ENCODE assay signal across 8 cellular contexts in the genomic region with DNA sequence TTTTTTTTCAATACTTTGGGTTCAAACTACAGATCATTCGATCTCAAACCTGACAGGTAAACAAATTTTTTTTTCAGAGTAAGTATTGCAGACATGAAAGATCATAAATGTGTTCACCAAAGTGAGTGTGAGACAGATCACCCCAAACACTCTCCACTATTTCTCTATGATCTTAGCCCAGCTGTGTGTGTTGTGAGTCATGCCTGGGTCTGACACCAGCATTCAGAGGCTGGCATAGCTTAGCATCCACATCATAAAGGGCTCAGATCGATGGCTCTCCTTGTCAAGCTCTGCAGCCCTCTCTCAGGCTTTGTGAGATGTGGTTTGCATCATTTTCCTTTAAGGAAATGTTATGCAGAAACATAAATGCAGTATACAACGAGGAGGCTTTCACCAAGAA.
DNase-seq lines count a peak whose midpoint lies in the region; ATAC-seq and TF ChIP-seq lines count a peak whose summit lies in the region.

No MANE protein-coding gene starts in this region.

- H3K9me3 ChIP-seq in MG63 = no peaks in the 10 kb centered on the region

- no peaks in the 10 kb centered on the region for H3K36me3 ChIP-seq in MG63

- DNase-seq in DMS53 (lab: John Stamatoyannopoulos, UW) (peak; percentile 88), MG63 (peak; percentile 67), cardiac fibroblast (ENCODE audit: low read depth in 2 of 2) (peak; percentile 60 to 73), myocyte (ENCODE audit: low read depth) (peak; percentile 63), COR-L47 (lab: John Stamatoyannopoulos, UW) (no peak)
- DNase-seq in activated CD8-positive, alpha-beta memory T cell treated with anti-CD3 and anti-CD28 coated beads, Interleukin-2, amount 50 U/mL, for 4 hours = no peak

- no peaks in the 10 kb centered on the region for H3K27me3 ChIP-seq in MG63

- TF ChIP-seq CTCF in cardiac fibroblast (IDR thresholded peaks at IDR 0.05; ENCODE audit: low read depth, low read length) = no peak

- no peak overlapping the region for H3K4me3 ChIP-seq in MG63
- no peak overlapping the region for H3K4me3 ChIP-seq in cardiac fibroblast (replicated peaks in 1 of 2; ENCODE audit: low read depth in 2 of 2, low read length in 2 of 2)

- ATAC-seq in HG02938 (IDR thresholded peaks at IDR 0.05; ENCODE audit: unreplicated experiment) (no peak), GM18520 (IDR thresholded peaks at IDR 0.05; ENCODE audit: unreplicated experiment) (no peak)

Comparison
In these comparisons a context has a peak if more than half of its experiments do, and no peak if none do; other contexts are left out.
1. DNase-seq: peak in DMS53 (single experiment), MG63 (single experiment), cardiac fibroblast (2 of 2) and myocyte (single experiment); none in COR-L47 (single experiment) and activated CD8-positive, alpha-beta memory T cell treated with anti-CD3 and anti-CD28 coated beads, Interleukin-2, amount 50 U/mL, for 4 hours (single experiment).